8 cellular contexts compared by ENCODE assay signal in the genomic region with DNA sequence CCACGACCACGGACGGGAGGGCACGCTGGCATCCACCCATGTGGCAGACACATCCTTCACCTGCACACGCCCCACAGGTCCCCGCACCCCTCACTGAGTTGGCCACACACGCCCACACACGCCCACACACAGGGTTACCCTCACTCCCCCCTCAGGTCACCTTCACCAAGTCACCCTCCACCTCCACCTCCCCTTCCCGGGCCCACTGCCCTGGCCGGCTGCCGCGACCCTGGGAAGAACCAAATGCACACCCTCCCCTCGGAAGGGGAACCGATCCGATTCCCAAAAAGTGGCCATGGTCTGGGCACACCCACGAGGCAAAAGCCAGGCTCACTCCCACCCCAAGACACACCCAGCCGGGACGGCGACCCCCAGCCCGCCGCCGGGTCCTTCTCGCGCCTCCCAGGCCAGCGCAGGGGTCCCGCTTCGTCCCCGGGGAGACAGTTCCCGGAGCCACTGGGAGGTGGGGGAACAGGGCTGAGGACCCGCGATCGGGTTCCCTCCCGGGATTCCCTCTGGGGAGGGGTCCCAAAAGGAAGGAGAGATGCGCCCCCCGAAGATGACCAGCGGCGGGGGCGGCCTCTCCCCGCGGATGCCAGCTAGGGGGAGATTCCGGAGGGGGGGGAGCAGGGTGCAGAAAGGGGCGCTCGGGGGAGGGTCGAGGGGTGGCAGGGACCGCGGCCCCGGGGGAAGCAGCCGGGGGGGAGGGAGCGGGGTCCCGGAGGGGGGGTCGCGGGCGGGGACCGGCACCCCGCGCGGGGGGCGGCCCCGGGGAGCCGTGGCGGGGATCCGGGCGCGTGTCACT. TPM values are rescaled to one million over a fixed set of nuclear protein-coding genes. Genes with fewer than 3 reads are reported as not detected.
A peak's percentile ranks its signal among the peaks of the same experiment; 100 is the strongest.
DNase-seq lines count a peak whose midpoint lies in the region; ATAC-seq and TF ChIP-seq lines count a peak whose summit lies in the region.

No MANE protein-coding gene starts in this region.

- peak overlapping the region; percentile 89 for H3K9ac ChIP-seq in neuronal stem cell (ENCODE audit: low read depth, low read length, poor library complexity)

- H3K4ac ChIP-seq in neuronal stem cell (ENCODE audit: low read length), result no peak overlapping the region

- H3K4me3 ChIP-seq in BJ (ENCODE audit: low read depth, low read length), result peak overlapping the region; percentile 64
- peak overlapping the region; percentile 38 for H3K4me3 ChIP-seq in RWPE2 (ENCODE audit: severe bottlenecking)
- H3K4me3 ChIP-seq in esophagus muscularis mucosa, result peak overlapping the region; percentile 72 to 78 (median 72)
- peak overlapping the region; percentile 71 to 82 for H3K4me3 ChIP-seq in neuronal stem cell (ENCODE audit: low read length in 2 of 2)

- H3K23ac ChIP-seq in neuronal stem cell (ENCODE audit: low read depth, low read length, poor library complexity), result peak overlapping the region; percentile 32

- H3K27ac ChIP-seq in RWPE2 (ENCODE audit: poor library complexity, severe bottlenecking), result no peak overlapping the region
- peak overlapping the region; percentile 77 to 94 (median 87) for H3K27ac ChIP-seq in esophagus muscularis mucosa (replicated peaks in 1 of 4)
- no peak overlapping the region for H3K27ac ChIP-seq in neuronal stem cell (replicated peaks; ENCODE audit: low read length)
- no peak overlapping the region for H3K27ac ChIP-seq in RWPE1

- peak overlapping the region; percentile 64 for H2BK15ac ChIP-seq in neuronal stem cell (ENCODE audit: low read length)

- TF ChIP-seq CTCF in BJ (IDR thresholded peaks at IDR 0.05; ENCODE audit: insufficient read depth, low read depth, low read length), result no peak
- no peak for TF ChIP-seq CTCF in RWPE2 (IDR thresholded peaks at IDR 0.05; ENCODE audit: poor library complexity, severe bottlenecking)
- no peak for TF ChIP-seq CTCF in esophagus muscularis mucosa (IDR thresholded peaks at IDR 0.05)
- no peak for TF ChIP-seq CTCF in RWPE1 (conservative IDR thresholded peaks at IDR 0.05; ENCODE audit: low read depth)

- DNase-seq in BJ (ENCODE audit: low read depth) (no peak), RWPE2 (ENCODE audit: low spot score) (peak; percentile 48), esophagus muscularis mucosa (ENCODE audit: extremely low spot score) (no peak), neuronal stem cell (ENCODE audit: low spot score) (no peak), NOMO-1 treated with dmso at 0.1 percent for 144 hours (lab: John Stamatoyannopoulos, UW; ENCODE audit: unreplicated experiment) (no peak), RWPE1 (ENCODE audit: low spot score) (no peak)
- no peak for DNase-seq in stimulated activated CD4-positive, alpha-beta T cell treated with anti-CD3 and anti-CD28 coated beads, Interleukin-4, amount 100 ng/mL, for 24 hours

- H4K91ac ChIP-seq in neuronal stem cell (ENCODE audit: low read depth, low read length, poor library complexity), result no peak overlapping the region

- peak overlapping the region; percentile 67 for H3K4me2 ChIP-seq in neuronal stem cell (ENCODE audit: insufficient read depth, low read length, poor library complexity, severe bottlenecking)

- H3K4me1 ChIP-seq in RWPE2 (ENCODE audit: insufficient read depth, poor library complexity, severe bottlenecking) (no peaks in the 10 kb centered on the region), esophagus muscularis mucosa (peaks cover 27 to 76% (median 71%) of the 10 kb centered on the region in 4 donors), neuronal stem cell (ENCODE audit: control insufficient read depth in 2 of 2, insufficient read depth in 1 of 2, low read depth in 1 of 2, low read length in 2 of 2) (peaks cover 39 to 46% of the 10 kb centered on the region in 2 donors)

- peak overlapping the region; percentile 80 for H2BK12ac ChIP-seq in neuronal stem cell (ENCODE audit: low read length)

- peak overlapping the region; percentile 75 for H2BK5ac ChIP-seq in neuronal stem cell (ENCODE audit: low read length)

- peak overlapping the region; percentile 89 for H2AK5ac ChIP-seq in neuronal stem cell (ENCODE audit: low read depth, low read length)

- CTCF ChIA-PET in BJ (lab: Yijun Ruan, JAX), result interaction anchor here (1.0 to 8.6 kb wide), 4 partner anchors 10 to 124 kb away, joined by 3 to 261 read pairs (median 27); no protein-coding TSS in a partner anchor
- CTCF ChIA-PET in RWPE1 (lab: Yijun Ruan, JAX), result interaction anchor here (1.0 to 7.8 kb wide), 2 partner anchors 104 to 128 kb away, joined by 3 to 186 read pairs; no protein-coding TSS in a partner anchor

- no peaks in the 10 kb centered on the region for H3K27me3 ChIP-seq in BJ (ENCODE audit: control insufficient read depth, insufficient read depth, low read length)
- no peaks in the 10 kb centered on the region for H3K27me3 ChIP-seq in RWPE2 (ENCODE audit: insufficient read depth, poor library complexity, severe bottlenecking)
- no peaks in the 10 kb centered on the region for H3K27me3 ChIP-seq in esophagus muscularis mucosa
- no peaks in the 10 kb centered on the region for H3K27me3 ChIP-seq in neuronal stem cell (ENCODE audit: control insufficient read depth in 3 of 3, insufficient read depth in 3 of 3, low read depth in 1 of 3, low read length in 3 of 3)

- POLR2A ChIA-PET in BJ (lab: Charles Lee) (no interaction called here), RWPE1 (lab: Yijun Ruan, JAX; ENCODE audit: low non-redundant PET) (no interaction called here)

- TF ChIP-seq POLR2A in esophagus muscularis mucosa (IDR thresholded peaks at IDR 0.05; ENCODE audit: low read depth), result no peak

- no peak overlapping the region for H4K8ac ChIP-seq in neuronal stem cell (ENCODE audit: low read depth, low read length)

- TF ChIP-seq EP300 in esophagus muscularis mucosa (IDR thresholded peaks at IDR 0.05), result no peak

- H3K18ac ChIP-seq in neuronal stem cell (ENCODE audit: low read length), result peak overlapping the region; percentile 90

- ATAC-seq in RWPE2 (ENCODE audit: low read depth), result no peak
- no peak for ATAC-seq in GM18498 (IDR thresholded peaks at IDR 0.05; ENCODE audit: unreplicated experiment)

- WGBS in esophagus muscularis mucosa, result 6% methylated on average over 19 of the region's 64 CpGs
- WGBS in neuronal stem cell (ENCODE audit: extremely low coverage in 2 of 2, insufficient read length in 2 of 2, insufficient replicate concordance in 1 of 2), 2 donors, result no CpG with 5 or more reads among the region's 64 CpGs

- intact Hi-C loops in esophagus muscularis mucosa (cut with DNase I), result no loop called here

- H3K9me3 ChIP-seq in RWPE2 (ENCODE audit: severe bottlenecking), result no peaks in the 10 kb centered on the region
- no peaks in the 10 kb centered on the region for H3K9me3 ChIP-seq in esophagus muscularis mucosa
- no peaks in the 10 kb centered on the region for H3K9me3 ChIP-seq in neuronal stem cell (replicated peaks in 1 of 2; ENCODE audit: control insufficient read depth in 2 of 2, insufficient read depth in 1 of 2, low read depth in 1 of 2, low read length in 2 of 2)

- H2AFZ ChIP-seq in neuronal stem cell (ENCODE audit: low read length), result peak overlapping the region; percentile 72

- peaks cover 14% of the 10 kb centered on the region for H3K79me1 ChIP-seq in neuronal stem cell (ENCODE audit: low read depth, low read length)

- peak overlapping the region; percentile 91 for H3K14ac ChIP-seq in neuronal stem cell (ENCODE audit: low read length)

- H2BK120ac ChIP-seq in neuronal stem cell (ENCODE audit: low read depth, low read length), result no peak overlapping the region

- H3K36me3 ChIP-seq in BJ (ENCODE audit: control insufficient read depth, insufficient read depth, low read length) (no peaks in the 10 kb centered on the region), RWPE2 (ENCODE audit: low read depth) (no peaks in the 10 kb centered on the region), esophagus muscularis mucosa (no peaks in the 10 kb centered on the region), neuronal stem cell (replicated peaks in 1 of 2; ENCODE audit: control insufficient read depth in 2 of 2, insufficient read depth in 2 of 2, low read length in 2 of 2) (no peaks in the 10 kb centered on the region)

RNA-seq across cellular contexts. Expression of gene SDC3, which starts 0.7 kb away (rescaled TPM):
- 15.4 and 18.0 TPM in 2 replicates for polyA plus RNA-seq in BJ (2011; rRNA removed)
- polyA minus RNA-seq in BJ (2011; rRNA and poly(A)+ RNA removed), result 23.9 and 33.2 TPM in 2 replicates
- total RNA-seq in esophagus muscularis mucosa, result 100 to 1,000 TPM in 1 of 4 donors, 10 to 100 TPM in 3; 44.1 to 101 (median 56.5) TPM
- 63.6 TPM for polyA plus RNA-seq in neuronal stem cell (2013, experiment 1 of 2)
- 63.6 TPM for polyA plus RNA-seq in neuronal stem cell (2013, experiment 2 of 2)

Comparison
In these comparisons a context has a peak if more than half of its experiments do, and no peak if none do; other contexts are left out.
1. H3K27ac ChIP-seq: peak in esophagus muscularis mucosa (4 of 4); none in RWPE2 (single experiment), neuronal stem cell (single experiment) and RWPE1 (single experiment).
2. Peak in every context shown above with its lines, with median percentiles within 50 percentile points of each other: H3K4me3 ChIP-seq.